ENCODE assay signal across 2 cellular contexts in the genomic region with DNA sequence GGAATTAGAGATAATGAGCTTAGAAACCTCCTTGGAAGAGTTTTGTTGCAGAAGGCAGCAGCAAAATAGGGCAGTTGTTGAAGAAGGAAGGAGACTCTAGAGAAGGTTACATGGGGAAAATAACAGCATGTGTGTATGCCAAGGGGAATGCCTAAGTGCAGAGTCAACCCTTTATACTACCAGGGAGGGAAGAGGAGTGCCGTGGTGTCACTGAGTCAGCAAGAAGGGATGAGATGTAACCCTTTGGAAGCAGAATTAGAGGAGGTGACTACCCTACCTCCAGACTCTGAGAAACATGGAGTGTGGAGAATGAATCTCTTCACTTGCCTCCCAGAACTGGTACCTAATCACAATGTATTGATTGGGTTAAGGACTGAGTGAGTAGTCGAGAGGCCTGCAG.
TF ChIP-seq lines count a peak whose summit lies in the region.

No MANE protein-coding gene starts in this region.

TF ChIP-seq in IMR-90, 13 proteins besides CTCF, POLR2A, EP300 and RAD21:
- TF ChIP-seq RFX5 (IDR thresholded peaks at IDR 0.05; ENCODE audit: low read depth, low read length), result no peak
- no peak for TF ChIP-seq SMC3 (IDR thresholded peaks at IDR 0.05; ENCODE audit: low read depth, low read length)
- no peak for TF ChIP-seq RCOR1 (IDR thresholded peaks at IDR 0.05; ENCODE audit: insufficient replicate concordance, low read length)
- TF ChIP-seq CHD1 (IDR thresholded peaks at IDR 0.05; ENCODE audit: low read depth, low read length), result no peak
- no peak for TF ChIP-seq BHLHE40 (IDR thresholded peaks at IDR 0.05; ENCODE audit: low read depth, low read length)
- no peak for TF ChIP-seq NFE2L2 (IDR thresholded peaks at IDR 0.05; ENCODE audit: low read depth, low read length)
- no peak for TF ChIP-seq MXI1 (IDR thresholded peaks at IDR 0.05; ENCODE audit: borderline replicate concordance, low read depth, low read length)
- no peak for TF ChIP-seq FOS (IDR thresholded peaks at IDR 0.05; ENCODE audit: low read depth, low read length)
- TF ChIP-seq CEBPB (IDR thresholded peaks at IDR 0.05; ENCODE audit: low read depth, low read length), result no peak
- TF ChIP-seq, protein P1, sequence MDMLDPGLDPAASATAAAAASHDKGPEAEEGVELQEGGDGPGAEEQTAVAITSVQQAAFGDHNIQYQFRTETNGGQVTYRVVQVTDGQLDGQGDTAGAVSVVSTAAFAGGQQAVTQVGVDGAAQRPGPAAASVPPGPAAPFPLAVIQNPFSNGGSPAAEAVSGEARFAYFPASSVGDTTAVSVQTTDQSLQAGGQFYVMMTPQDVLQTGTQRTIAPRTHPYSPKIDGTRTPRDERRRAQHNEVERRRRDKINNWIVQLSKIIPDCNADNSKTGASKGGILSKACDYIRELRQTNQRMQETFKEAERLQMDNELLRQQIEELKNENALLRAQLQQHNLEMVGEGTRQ (IDR thresholded peaks at IDR 0.05; ENCODE audit: low read depth, low read length), result no peak
- TF ChIP-seq, protein P2, sequence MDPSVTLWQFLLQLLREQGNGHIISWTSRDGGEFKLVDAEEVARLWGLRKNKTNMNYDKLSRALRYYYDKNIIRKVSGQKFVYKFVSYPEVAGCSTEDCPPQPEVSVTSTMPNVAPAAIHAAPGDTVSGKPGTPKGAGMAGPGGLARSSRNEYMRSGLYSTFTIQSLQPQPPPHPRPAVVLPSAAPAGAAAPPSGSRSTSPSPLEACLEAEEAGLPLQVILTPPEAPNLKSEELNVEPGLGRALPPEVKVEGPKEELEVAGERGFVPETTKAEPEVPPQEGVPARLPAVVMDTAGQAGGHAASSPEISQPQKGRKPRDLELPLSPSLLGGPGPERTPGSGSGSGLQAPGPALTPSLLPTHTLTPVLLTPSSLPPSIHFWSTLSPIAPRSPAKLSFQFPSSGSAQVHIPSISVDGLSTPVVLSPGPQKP (IDR thresholded peaks at IDR 0.05; ENCODE audit: borderline replicate concordance, low read depth, low read length), result no peak
- TF ChIP-seq MAFK (IDR thresholded peaks at IDR 0.05; ENCODE audit: low read depth, low read length), result no peak
- TF ChIP-seq MAZ (IDR thresholded peaks at IDR 0.05; ENCODE audit: borderline replicate concordance, low read depth, low read length), result no peak

TF ChIP-seq in K562, 482 proteins besides CTCF, POLR2A, EP300 and RAD21:
- TF ChIP-seq C11orf30 (IDR thresholded peaks at IDR 0.05; ENCODE audit: low read depth) (peak; percentile 31; the same call in 1 of the 2 replicates), HDAC2 (IDR thresholded peaks at IDR 0.05) (no peak)
